22 cellular contexts compared by ENCODE assay signal in the genomic region with DNA sequence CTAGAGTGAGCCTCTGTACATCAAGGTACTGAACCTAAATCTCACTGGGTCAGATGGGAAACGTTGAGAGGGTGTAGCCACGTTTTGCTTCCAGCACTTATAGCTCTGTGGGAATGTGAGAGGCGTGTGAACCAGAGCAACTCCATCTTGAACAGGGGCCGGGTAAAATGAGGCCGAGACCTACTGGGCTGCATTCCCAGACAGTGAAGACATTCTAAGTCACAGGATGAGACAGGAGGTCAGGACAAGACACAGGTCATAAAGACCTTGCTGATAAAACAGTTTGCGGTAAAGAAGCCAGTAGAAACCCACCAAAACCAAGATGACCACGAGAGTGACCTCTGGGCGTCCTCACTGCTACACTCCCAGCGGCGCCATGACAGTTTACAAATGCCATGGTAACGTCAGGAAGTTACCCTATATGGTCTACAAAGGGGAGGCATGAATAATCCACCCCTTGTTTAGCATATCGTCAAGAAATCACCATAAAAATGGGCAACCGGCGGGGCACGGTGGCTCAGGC.
DNase-seq lines count a peak whose midpoint lies in the region; ATAC-seq, FAIRE-seq and TF ChIP-seq lines count a peak whose summit lies in the region.
"Had no signal": no experiment of that assay in that cellular context is flagged by ENCODE, and none has a peak within 500 bp of the region (broad histone marks: within the 10 kb centered on the region; RNA-seq: fewer than 3 reads in every experiment).

No MANE protein-coding gene starts in this region.

- no peak overlapping the region for H3K4me2 ChIP-seq in mesenchymal stem cell (ENCODE audit: low read length, poor library complexity, severe bottlenecking)

- 77% methylated on average over 14 of the region's 15 CpGs for WGBS in mesenchymal stem cell

- H3K14ac ChIP-seq in mesenchymal stem cell (ENCODE audit: low read length in 2 of 2), result no peak overlapping the region

- H3K27ac Mint-ChIP-seq in Caco-2 (ENCODE audit: unreplicated experiment), result peak overlapping the region; percentile 92
- no peak overlapping the region for H3K27ac Mint-ChIP-seq in Calu3 (ENCODE audit: unreplicated experiment)

- no peak for ATAC-seq in GM19328 (IDR thresholded peaks at IDR 0.05; ENCODE audit: unreplicated experiment)

- peaks cover 56% of the 10 kb centered on the region for H3K4me1 ChIP-seq in Caco-2
- H3K4me1 ChIP-seq in mesenchymal stem cell (ENCODE audit: control insufficient read depth, insufficient read depth, low read depth, low read length), result peaks cover 18% of the 10 kb centered on the region

- peak overlapping the region in 1 of 2 experiments; percentile 63 for H2BK12ac ChIP-seq in mesenchymal stem cell (ENCODE audit: low read length in 2 of 2)

- no peak overlapping the region for H3K27ac ChIP-seq in mesenchymal stem cell (ENCODE audit: low read length, poor library complexity, severe bottlenecking)
- H3K27ac ChIP-seq: C4-2B, GM23248 had no signal

- H3K18ac ChIP-seq in mesenchymal stem cell (ENCODE audit: low read depth in 1 of 2, low read length in 2 of 2), result no peak overlapping the region

- no peaks in the 10 kb centered on the region for H3K9me3 Mint-ChIP-seq in Caco-2 (ENCODE audit: unreplicated experiment)
- no peaks in the 10 kb centered on the region for H3K9me3 Mint-ChIP-seq in Calu3 (ENCODE audit: low read depth, unreplicated experiment)

- H3K27me3 ChIP-seq in Caco-2 (replicated peaks; ENCODE audit: control insufficient read depth, insufficient read depth, low read length), result no peaks in the 10 kb centered on the region
- no peaks in the 10 kb centered on the region for H3K27me3 ChIP-seq in mesenchymal stem cell (ENCODE audit: control insufficient read depth in 1 of 2, insufficient read depth in 1 of 2, low read length in 2 of 2)

- BruUV-seq in Caco-2 (replicated peaks; lab: Mats Ljungman, UMichigan) (no TSS peak), Calu3 (replicated peaks; lab: Mats Ljungman, UMichigan) (no TSS peak)

- no peak overlapping the region for H3K4ac ChIP-seq in mesenchymal stem cell (ENCODE audit: low read depth in 1 of 2, low read length in 2 of 2)

- no peak overlapping the region for H3K9ac ChIP-seq in mesenchymal stem cell (ENCODE audit: low read length)
- H3K9ac ChIP-seq: GM23248 had no signal

- H3K27me3 Mint-ChIP-seq in Caco-2 (ENCODE audit: insufficient read depth, unreplicated experiment), result no peaks in the 10 kb centered on the region
- no peaks in the 10 kb centered on the region for H3K27me3 Mint-ChIP-seq in Calu3 (ENCODE audit: unreplicated experiment)

- FAIRE-seq in RCC 7860 (lab: Jason Lieb, UNC), result no peak
- FAIRE-seq: A204.1, G401.6, GM12892 had no signal

- H2BK15ac ChIP-seq in mesenchymal stem cell (ENCODE audit: low read depth, poor library complexity, severe bottlenecking), result peak overlapping the region; percentile 8

- H3K4me3 Mint-ChIP-seq in Caco-2 (ENCODE audit: unreplicated experiment) (no peak overlapping the region), Calu3 (ENCODE audit: low read depth, unreplicated experiment) (no peak overlapping the region)

- H3K36me3 Mint-ChIP-seq in Caco-2 (ENCODE audit: insufficient read depth, unreplicated experiment) (peaks cover 7% of the 10 kb centered on the region), Calu3 (ENCODE audit: insufficient read depth, unreplicated experiment) (peaks cover 24% of the 10 kb centered on the region)

- DNase-seq in Caco-2 (no peak), RCC 7860 (ENCODE audit: low spot score) (peak; percentile 61), choroid plexus epithelial cell (ENCODE audit: low read depth) (peak; percentile 42), mesenchymal stem cell (no peak), NOMO-1 (lab: John Stamatoyannopoulos, UW; ENCODE audit: unreplicated experiment in 2 of 2) (no peak), Calu3 (no peak)
- DNase-seq in activated CD4-positive, alpha-beta T cell treated with anti-CD3 and anti-CD28 coated beads for 4 hours, result no peak
- DNase-seq: COR-L47, DMS53, GM23248, Karpas-422, MM.1S, NCI-H1105, NCI-H187, NCI-H2171 treated with DMSO at 0.1 percent for 48 hours, NCI-H774, SIG-M5 had no signal

- no peak overlapping the region for H4K8ac ChIP-seq in mesenchymal stem cell (ENCODE audit: low read length)

- no peak overlapping the region for H3K23ac ChIP-seq in mesenchymal stem cell (ENCODE audit: low read length in 2 of 2)

- H3K9me3 ChIP-seq in Caco-2 (0 out of 2 replicates have a peak, but pooled peaks cover 3% of the 10 kb centered on the region), mesenchymal stem cell (ENCODE audit: control insufficient read depth, low read length) (peaks cover 12% of the 10 kb centered on the region)

- no peak overlapping the region for H2BK5ac ChIP-seq in mesenchymal stem cell (ENCODE audit: low read depth, low read length, poor library complexity, severe bottlenecking)

- H3K4me1 Mint-ChIP-seq in Caco-2 (ENCODE audit: low read depth, unreplicated experiment) (peaks cover 29% of the 10 kb centered on the region), Calu3 (ENCODE audit: low read depth, unreplicated experiment) (peaks cover 48% of the 10 kb centered on the region)

- no peaks in the 10 kb centered on the region for H3K36me3 ChIP-seq in Caco-2 (ENCODE audit: control insufficient read depth, insufficient read depth, low read length)
- no peaks in the 10 kb centered on the region for H3K36me3 ChIP-seq in mesenchymal stem cell (ENCODE audit: control insufficient read depth in 1 of 2, insufficient read depth in 2 of 2, low read depth in 1 of 2, low read length in 2 of 2)

- H2AK5ac ChIP-seq in mesenchymal stem cell (ENCODE audit: low read length, severe bottlenecking), result no peak overlapping the region

- CTCF ChIA-PET in Caco-2 (lab: Charles Lee) (no interaction called here), Calu3 (lab: Charles Lee) (no interaction called here)

- no peak overlapping the region for H3K4me3 ChIP-seq in Caco-2 (ENCODE audit: low read depth, low read length)
- no peak overlapping the region for H3K4me3 ChIP-seq in choroid plexus epithelial cell (ENCODE audit: low read depth, low read length)
- no peak overlapping the region for H3K4me3 ChIP-seq in mesenchymal stem cell (ENCODE audit: insufficient read depth in 1 of 2, low read depth in 1 of 2, low read length in 2 of 2)
- H3K4me3 ChIP-seq: GM23248 had no signal

- H2BK120ac ChIP-seq in mesenchymal stem cell (ENCODE audit: low read depth, low read length), result no peak overlapping the region

- peak overlapping the region; percentile 35 for H4K91ac ChIP-seq in mesenchymal stem cell (ENCODE audit: low read length)

- TF ChIP-seq CTCF in Caco-2 (IDR thresholded peaks at IDR 0.05; ENCODE audit: insufficient read depth in 1 of 2, low read depth in 1 of 2, low read length in 1 of 2, severe bottlenecking in 1 of 2, unreplicated experiment in 1 of 2) (no peak), choroid plexus epithelial cell (conservative IDR thresholded peaks at IDR 0.05; ENCODE audit: low read depth, low read length) (no peak), Calu3 (IDR thresholded peaks at IDR 0.05; ENCODE audit: unreplicated experiment) (no peak)

- H2AFZ ChIP-seq in mesenchymal stem cell (ENCODE audit: low read depth, low read length), result no peak overlapping the region
- H2AFZ ChIP-seq: GM23248 had no signal

- H3K79me1 ChIP-seq in mesenchymal stem cell (replicated peaks; ENCODE audit: low read length, poor library complexity, severe bottlenecking), result no peaks in the 10 kb centered on the region

- intact Hi-C loops in Caco-2 (cut with micrococcal nuclease; ENCODE audit: unreplicated experiment) (loop anchor here (5.0 kb wide), 1 partner anchor 34 kb away; no protein-coding TSS in a partner anchor), Calu3 (cut with micrococcal nuclease; ENCODE audit: unreplicated experiment) (no loop called here)

- POLR2A ChIA-PET in Caco-2 (lab: Charles Lee), result no interaction called here

Comparison
In these comparisons a context has a peak if more than half of its experiments do, and no peak if none do; other contexts are left out.
1. DNase-seq: peak in RCC 7860 (single experiment) and choroid plexus epithelial cell (single experiment); none in Caco-2 (0 of 2), mesenchymal stem cell (single experiment), NOMO-1 (0 of 2), activated CD4-positive, alpha-beta T cell treated with anti-CD3 and anti-CD28 coated beads for 4 hours (0 of 2) and Calu3 (single experiment).